Comparison of ENCODE assay signal across 13 cellular contexts in genomic region chr4:98516042-98516440, GRCh38.
DNase-seq lines count a peak whose midpoint lies in the region; ATAC-seq and TF ChIP-seq lines count a peak whose summit lies in the region.
"Had no signal": no experiment of that assay in that cellular context is flagged by ENCODE, and none has a peak within 500 bp of the region (broad histone marks: within the 10 kb centered on the region; RNA-seq: fewer than 3 reads in every experiment).

No MANE protein-coding gene starts in this region.

- no peaks in the 10 kb centered on the region for H3K27me3 ChIP-seq in lung (ENCODE audit: control insufficient read depth, insufficient read depth)
- H3K27me3 ChIP-seq: suprapubic skin had no signal

- H3K9me3 ChIP-seq in lung (ENCODE audit: control insufficient read depth in 2 of 2, insufficient read depth in 1 of 2, low read length in 1 of 2) = no peaks in the 10 kb centered on the region
- H3K9me3 ChIP-seq: suprapubic skin had no signal

- H3K4me3 Mint-ChIP-seq in central memory CD8-positive, alpha-beta T cell = no peak overlapping the region
- H3K4me3 Mint-ChIP-seq: H9, T-cell had no signal

- H3K36me3 Mint-ChIP-seq in central memory CD8-positive, alpha-beta T cell (ENCODE audit: insufficient read depth) = peaks cover 2% of the 10 kb centered on the region

- no peak for ATAC-seq in central memory CD8-positive, alpha-beta T cell (replicated peaks; ENCODE audit: extremely low read depth, poor library complexity, severe bottlenecking)
- ATAC-seq in lung (ENCODE audit: insufficient read depth, low FRiP score) (peak; percentile 50), HG03521 (IDR thresholded peaks at IDR 0.05; ENCODE audit: unreplicated experiment) (no peak), HG02884 (IDR thresholded peaks at IDR 0.05; ENCODE audit: unreplicated experiment) (no peak)
- ATAC-seq: effector memory CD8-positive, alpha-beta T cell; T-cell had no signal

- TF ChIP-seq CTCF in AG09309 (IDR thresholded peaks at IDR 0.05; ENCODE audit: control insufficient read depth, insufficient read depth, low read depth, low read length, missing control alignments) = no peak
- no peak for TF ChIP-seq CTCF in lung (IDR thresholded peaks at IDR 0.05; ENCODE audit: control extremely low read depth, extremely low read depth)

- no peak overlapping the region for H3K27ac ChIP-seq in lung (ENCODE audit: low read depth in 1 of 2, low read length in 1 of 2)
- H3K27ac ChIP-seq: suprapubic skin had no signal

- H3K4me1 Mint-ChIP-seq in central memory CD8-positive, alpha-beta T cell = peaks cover 38% of the 10 kb centered on the region

- H3K4me3 ChIP-seq in AG09309 (ENCODE audit: control insufficient read depth, low read depth, low read length) = no peak overlapping the region
- no peak overlapping the region for H3K4me3 ChIP-seq in lung
- H3K4me3 ChIP-seq: suprapubic skin had no signal

- H3K36me3 ChIP-seq in lung (ENCODE audit: control insufficient read depth in 2 of 2, insufficient read depth in 2 of 2, low read length in 2 of 2) = no peaks in the 10 kb centered on the region
- H3K36me3 ChIP-seq: suprapubic skin had no signal

- H3K27me3 Mint-ChIP-seq in central memory CD8-positive, alpha-beta T cell = no peaks in the 10 kb centered on the region
- H3K27me3 Mint-ChIP-seq: effector memory CD8-positive, alpha-beta T cell; T-cell had no signal

- peaks cover 1 to 2% of the 10 kb centered on the region in 2 donors for H3K4me1 ChIP-seq in lung (ENCODE audit: control insufficient read depth in 2 of 2, insufficient read depth in 2 of 2, low read length in 2 of 2)

- peak; percentile 49 for DNase-seq in AG09309 (ENCODE audit: low read depth)
- peak; percentile 91 for DNase-seq in LHCN-M2 (ENCODE audit: low read depth)
- no peak for DNase-seq in central memory CD8-positive, alpha-beta T cell (ENCODE audit: low spot score in 2 of 2)
- no peak for DNase-seq in lung (ENCODE audit: low spot score)
- DNase-seq in RPMI8226 = no peak
- DNase-seq in erythroblast (lab: John Stamatoyannopoulos, UW) = no peak
- DNase-seq: COR-L47; effector memory CD8-positive, alpha-beta T cell; H9; T-cell had no signal

- no peak for TF ChIP-seq POLR2A in erythroblast (IDR thresholded peaks at IDR 0.05; ENCODE audit: low read length)

- 87 to 97% methylated on average over 3 of the region's 3 CpGs for WGBS in lung, 2 donors

- no peaks in the 10 kb centered on the region for H3K9me3 Mint-ChIP-seq in central memory CD8-positive, alpha-beta T cell

- peak overlapping the region; percentile 10 for H3K27ac Mint-ChIP-seq in central memory CD8-positive, alpha-beta T cell (ENCODE audit: low read depth)

Comparison
In these comparisons a context has a peak if more than half of its experiments do, and no peak if none do; other contexts are left out.
1. DNase-seq: peak in AG09309 (single experiment) and LHCN-M2 (single experiment); none in central memory CD8-positive, alpha-beta T cell (0 of 2), lung (single experiment), RPMI8226 (single experiment) and erythroblast (0 of 2).